ENCODE assay signal across 11 cellular contexts in the genomic region with DNA sequence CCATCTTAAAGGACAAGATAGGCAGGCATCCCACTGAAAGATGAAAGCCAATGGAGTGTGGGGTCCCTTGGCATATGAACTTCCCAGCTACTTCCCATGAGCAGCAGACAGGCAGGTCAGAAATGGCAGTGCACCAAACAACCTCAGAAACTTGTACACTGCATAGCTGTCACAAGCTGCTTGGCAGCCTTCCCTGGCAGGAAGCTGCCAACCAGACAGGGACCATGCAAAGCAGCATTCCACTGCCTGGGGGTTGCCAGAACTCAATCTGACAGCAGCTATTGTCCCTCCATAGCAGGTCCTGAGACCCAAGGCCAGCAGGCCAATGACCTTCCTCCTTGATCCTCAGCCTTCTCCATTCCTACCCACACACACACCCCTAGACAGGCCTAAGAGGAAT.
DNase-seq lines count a peak whose midpoint lies in the region; ATAC-seq and TF ChIP-seq lines count a peak whose summit lies in the region.
"Had no signal": no experiment of that assay in that cellular context is flagged by ENCODE, and none has a peak within 500 bp of the region (broad histone marks: within the 10 kb centered on the region; RNA-seq: fewer than 3 reads in every experiment).

No MANE protein-coding gene starts in this region.

- no peak overlapping the region for H3K27ac ChIP-seq in left lung

- TF ChIP-seq CTCF in epithelial cell of esophagus (IDR thresholded peaks at IDR 0.05; ENCODE audit: insufficient read depth, low read depth, low read length, missing control alignments): no peak
- no peak for TF ChIP-seq CTCF in left lung (IDR thresholded peaks at IDR 0.05)

- peak; percentile 52 for DNase-seq in AG08395 (ENCODE audit: low spot score)
- peak; percentile 28 for DNase-seq in NCI-H1694 (lab: John Stamatoyannopoulos, UW)
- DNase-seq in epithelial cell of esophagus (ENCODE audit: low read depth): peak; percentile 24
- no peak for DNase-seq in left lung
- no peak for DNase-seq in Kasumi-1 (lab: John Stamatoyannopoulos, UW)
- no peak for DNase-seq in NCI-H2107 treated with DMSO at 0.1 percent for 48 hours (lab: John Stamatoyannopoulos, UW; ENCODE audit: unreplicated experiment)
- DNase-seq in putamen (ENCODE audit: low spot score): no peak
- DNase-seq: activated naive CD4-positive, alpha-beta T cell treated with anti-CD3 and anti-CD28 coated beads for 36 hours; NCI-H1048; spleen had no signal

- intact Hi-C loops in left lung (cut with DNase I): no loop called here

- peaks cover 0 to 2% of the 10 kb centered on the region in 2 donors for H3K4me1 ChIP-seq in left lung

- no peaks in the 10 kb centered on the region for H3K27me3 ChIP-seq in left lung

- no peak overlapping the region for H3K4me3 ChIP-seq in epithelial cell of esophagus (ENCODE audit: low read length)
- no peak overlapping the region for H3K4me3 ChIP-seq in left lung
- H3K4me3 ChIP-seq: spleen had no signal

- no peaks in the 10 kb centered on the region for H3K36me3 ChIP-seq in left lung
- H3K36me3 ChIP-seq: spleen had no signal

- ATAC-seq in left lung (peak; percentile 32), GM19395 (IDR thresholded peaks at IDR 0.05; ENCODE audit: unreplicated experiment) (no peak)

- H3K9me3 ChIP-seq in left lung: no peaks in the 10 kb centered on the region
- H3K9me3 ChIP-seq: spleen had no signal

Comparison
In these comparisons a context has a peak if more than half of its experiments do, and no peak if none do; other contexts are left out.
1. DNase-seq: peak in AG08395 (single experiment), NCI-H1694 (single experiment) and epithelial cell of esophagus (single experiment); none in left lung (0 of 2), Kasumi-1 (0 of 2), NCI-H2107 treated with DMSO at 0.1 percent for 48 hours (single experiment) and putamen (single experiment).